8 cellular contexts compared by ENCODE assay signal in genomic region chr21:32392299-32392879, GRCh38. TPM values are rescaled to one million over a fixed set of nuclear protein-coding genes. Genes with fewer than 3 reads are reported as not detected.
DNase-seq lines count a peak whose midpoint lies in the region; ATAC-seq lines count a peak whose summit lies in the region.

No MANE protein-coding gene starts in this region.

- no peak for ATAC-seq in stimulated activated naive CD8-positive, alpha-beta T cell treated with anti-CD3 and anti-CD28 coated beads, Interleukin-15, Interleukin-2, amounts not matched to agents 100 U/mL and 50 U/mL, for 24 hours
- ATAC-seq in central memory CD8-positive, alpha-beta T cell (replicated peaks; ENCODE audit: extremely low read depth, poor library complexity, severe bottlenecking), result peak; percentile 10
- no peak for ATAC-seq in GM18519 (IDR thresholded peaks at IDR 0.05; ENCODE audit: low FRiP score, unreplicated experiment)

- H3K4me1 Mint-ChIP-seq in stimulated activated naive CD8-positive, alpha-beta T cell treated with anti-CD3 and anti-CD28 coated beads, Interleukin-15, Interleukin-2, amounts not matched to agents 100 ng/mL and 50 ng/mL, for 24 hours (ENCODE audit: low read depth), result peaks cover 57% of the 10 kb centered on the region
- peaks cover 39% of the 10 kb centered on the region for H3K4me1 Mint-ChIP-seq in central memory CD8-positive, alpha-beta T cell

- peaks cover 3% of the 10 kb centered on the region for H3K27me3 ChIP-seq in mesendoderm (ENCODE audit: insufficient read depth, low read length, poor library complexity)

- no peak overlapping the region for H3K18ac ChIP-seq in mesendoderm (ENCODE audit: low read length)

- H2BK120ac ChIP-seq in mesendoderm (ENCODE audit: low read depth, low read length), result no peak overlapping the region

- peak overlapping the region; percentile 98 for H3K4me3 ChIP-seq in mesendoderm (ENCODE audit: low read length)

- DNase-seq in stimulated activated naive CD8-positive, alpha-beta T cell treated with anti-CD3 and anti-CD28 coated beads, Interleukin-15, Interleukin-2, amounts not matched to agents 100 U/mL and 50 U/mL, for 24 hours, result no peak
- DNase-seq in M059J (ENCODE audit: low read depth) (peak; percentile 39), mesendoderm (peak; percentile 26), NCI-H2081 (lab: John Stamatoyannopoulos, UW) (no peak), cerebellum (ENCODE audit: low spot score) (no peak)
- DNase-seq in central memory CD8-positive, alpha-beta T cell (ENCODE audit: low spot score in 2 of 2), result no peak

- H4K5ac ChIP-seq in mesendoderm (ENCODE audit: low read length), result no peak overlapping the region

- H3K9me3 Mint-ChIP-seq in stimulated activated naive CD8-positive, alpha-beta T cell treated with anti-CD3 and anti-CD28 coated beads, Interleukin-15, Interleukin-2, amounts not matched to agents 100 ng/mL and 50 ng/mL, for 24 hours, result no peaks in the 10 kb centered on the region
- no peaks in the 10 kb centered on the region for H3K9me3 Mint-ChIP-seq in central memory CD8-positive, alpha-beta T cell

- H2AK5ac ChIP-seq in mesendoderm (ENCODE audit: low read length), result peak overlapping the region; percentile 24

- H3K4ac ChIP-seq in mesendoderm (ENCODE audit: low read depth, low read length), result no peak overlapping the region

- no peak overlapping the region for H2BK5ac ChIP-seq in mesendoderm (ENCODE audit: low read length)

- peak overlapping the region; percentile 90 for H3K9ac ChIP-seq in mesendoderm (ENCODE audit: low read length)

- H3K56ac ChIP-seq in mesendoderm (ENCODE audit: low read length), result peak overlapping the region; percentile 91

- H3K4me2 ChIP-seq in mesendoderm (ENCODE audit: low read length), result peak overlapping the region; percentile 97

- H3K27ac ChIP-seq in mesendoderm (ENCODE audit: low read depth, low read length), result no peak overlapping the region

- peaks cover 23% of the 10 kb centered on the region for H3K79me1 ChIP-seq in mesendoderm (ENCODE audit: low read length)

- peaks cover 40% of the 10 kb centered on the region for H3K79me2 ChIP-seq in mesendoderm (ENCODE audit: control insufficient read depth, insufficient read depth, low read length)

- no peak overlapping the region for H4K8ac ChIP-seq in mesendoderm (ENCODE audit: low read depth, low read length)

- H3K36me3 ChIP-seq in mesendoderm (ENCODE audit: control insufficient read depth, insufficient read depth, low read length), result peaks cover 3% of the 10 kb centered on the region

- no CpG with 5 or more reads among the region's 32 CpGs for WGBS in mesendoderm (ENCODE audit: extremely low coverage, insufficient coverage, low lambda C conversion rate)

- peaks cover 8% of the 10 kb centered on the region for H3K27me3 Mint-ChIP-seq in stimulated activated naive CD8-positive, alpha-beta T cell treated with anti-CD3 and anti-CD28 coated beads, Interleukin-15, Interleukin-2, amounts not matched to agents 100 ng/mL and 50 ng/mL, for 24 hours
- H3K27me3 Mint-ChIP-seq in central memory CD8-positive, alpha-beta T cell, result peaks cover 10% of the 10 kb centered on the region

- H2BK15ac ChIP-seq in mesendoderm (replicated peaks; ENCODE audit: low read depth), result no peak overlapping the region

- H3K36me3 Mint-ChIP-seq in stimulated activated naive CD8-positive, alpha-beta T cell treated with anti-CD3 and anti-CD28 coated beads, Interleukin-15, Interleukin-2, amounts not matched to agents 100 ng/mL and 50 ng/mL, for 24 hours (ENCODE audit: low read depth), result peaks cover 41% of the 10 kb centered on the region
- H3K36me3 Mint-ChIP-seq in central memory CD8-positive, alpha-beta T cell (ENCODE audit: insufficient read depth), result peaks cover 3% of the 10 kb centered on the region

- H3K4me3 Mint-ChIP-seq in stimulated activated naive CD8-positive, alpha-beta T cell treated with anti-CD3 and anti-CD28 coated beads, Interleukin-15, Interleukin-2, amounts not matched to agents 100 ng/mL and 50 ng/mL, for 24 hours, result peak overlapping the region; percentile 94
- peak overlapping the region; percentile 80 for H3K4me3 Mint-ChIP-seq in central memory CD8-positive, alpha-beta T cell

- no peak overlapping the region for H3K23ac ChIP-seq in mesendoderm (ENCODE audit: low read length)

- peak overlapping the region; percentile 80 for H3K27ac Mint-ChIP-seq in stimulated activated naive CD8-positive, alpha-beta T cell treated with anti-CD3 and anti-CD28 coated beads, Interleukin-15, Interleukin-2, amounts not matched to agents 100 ng/mL and 50 ng/mL, for 24 hours
- H3K27ac Mint-ChIP-seq in central memory CD8-positive, alpha-beta T cell (ENCODE audit: low read depth), result no peak overlapping the region

- H3K4me1 ChIP-seq in mesendoderm (ENCODE audit: control insufficient read depth, low read depth, low read length), result no peaks in the 10 kb centered on the region

RNA-seq across cellular contexts. Expression of gene URB1, which starts 0.4 kb away (rescaled TPM):
- 8.9 and 18.1 TPM in 2 replicates for total RNA-seq in M059J (2014; rRNA removed; shearing (Covaris generic))
- polyA plus RNA-seq in mesendoderm (2013, experiment 1 of 2), result 7.0 TPM
- 6.7 TPM for polyA plus RNA-seq in mesendoderm (2013, experiment 2 of 2)
- total RNA-seq in cerebellum, result 20.6 TPM

RNA-seq across cellular contexts. Expression of gene EVA1C, which starts 20.1 kb away (rescaled TPM):
- 8.1 and 10.4 TPM in 2 replicates for total RNA-seq in M059J (2014; rRNA removed; shearing (Covaris generic))
- polyA plus RNA-seq in mesendoderm (2013, experiment 1 of 2), result 0.60 TPM
- polyA plus RNA-seq in mesendoderm (2013, experiment 2 of 2), result 0.80 TPM
- 7.6 TPM for total RNA-seq in cerebellum

Comparison
In these comparisons a context has a peak if more than half of its experiments do, and no peak if none do; other contexts are left out.
1. DNase-seq: peak in M059J (single experiment) and mesendoderm (single experiment); none in stimulated activated naive CD8-positive, alpha-beta T cell treated with anti-CD3 and anti-CD28 coated beads, Interleukin-15, Interleukin-2, amounts not matched to agents 100 U/mL and 50 U/mL, for 24 hours (single experiment), central memory CD8-positive, alpha-beta T cell (0 of 2), NCI-H2081 (0 of 2) and cerebellum (single experiment).